ENCODE assay signal across 8 cellular contexts in genomic region chr2:111480633-111481032, GRCh38.
DNase-seq lines count a peak whose midpoint lies in the region; ATAC-seq and TF ChIP-seq lines count a peak whose summit lies in the region.
"Not testable (repeated sequence)": the region's sequence is repeated elsewhere in the genome, so short reads cannot be mapped to it uniquely, and the experiment has no call there.

No MANE protein-coding gene starts in this region.

- TF ChIP-seq CTCF in DND-41 (IDR thresholded peaks at IDR 0.05; ENCODE audit: borderline replicate concordance, extremely low read depth, low read length, poor library complexity, severe bottlenecking) (peak; percentile 7), chondrocyte (IDR thresholded peaks at IDR 0.05) (peak; percentile 55)
- not testable (repeated sequence) for TF ChIP-seq CTCF in neutrophil (IDR thresholded peaks at IDR 0.05); tibial artery (IDR thresholded peaks at IDR 0.05)

- H3K4me1 ChIP-seq in DND-41 (ENCODE audit: insufficient read depth, low read length) (peaks cover 18% of the 10 kb centered on the region), neutrophil (ENCODE audit: control insufficient read depth in 1 of 2, insufficient read depth in 1 of 2, low read depth in 1 of 2, low read length in 1 of 2) (peaks cover 32% of the 10 kb centered on the region in 2 experiments), tibial artery (peaks cover 0 to 15% (median 1%) of the 10 kb centered on the region in 4 donors)

- peak overlapping the region; percentile 40; the same call in 1 of the 2 replicates for H3K27ac ChIP-seq in DND-41 (ENCODE audit: low read length)
- H3K27ac ChIP-seq in KOPT-K1 (ENCODE audit: low read depth, low read length, poor library complexity, severe bottlenecking) = peak overlapping the region; percentile 67
- H3K27ac ChIP-seq in neutrophil = peak overlapping the region; percentile 58
- H3K27ac ChIP-seq in tibial artery = peak overlapping the region; percentile 47 to 54

- not testable (repeated sequence) for H3K4me2 ChIP-seq in DND-41 (ENCODE audit: insufficient read depth, low read length)

- intact Hi-C loops in activated T-helper 2 cell treated with anti-CD3 and anti-CD28 coated beads, Interferon-gamma antibody, Interleukin-2, Interleukin-4, amounts not matched to agents 10 μg/mL and 5 μg/mL and 100 μg/mL, durations not matched to agents 14 hours and 24 hours and 36 hours (cut with micrococcal nuclease) = loop anchor here (5.0 kb wide), 1 partner anchor 222 kb away; no protein-coding TSS in a partner anchor
- intact Hi-C loops in left ventricle myocardium superior (cut with micrococcal nuclease); tibial artery (cut with DNase I; ENCODE audit: low total_unique reads): not testable (repeated sequence)

- H2AFZ ChIP-seq in DND-41 (ENCODE audit: low read depth, low read length) = not testable (repeated sequence)

- peak overlapping the region; percentile 39 for H3K4me3 Mint-ChIP-seq in T-helper 17 cell
- H3K4me3 Mint-ChIP-seq in activated T-helper 2 cell treated with anti-CD3 and anti-CD28 coated beads, Interferon-gamma antibody, Interleukin-2, Interleukin-4, amounts not matched to agents 10 μg/mL and 5 μg/mL and 100 μg/mL, durations not matched to agents 14 hours and 24 hours and 36 hours (ENCODE audit: low read depth) = peak overlapping the region; percentile 78
- H3K4me3 Mint-ChIP-seq in chondrocyte (ENCODE audit: unreplicated experiment) = not testable (repeated sequence)

- H3K36me3 ChIP-seq in DND-41 (ENCODE audit: insufficient read depth, low read length); KOPT-K1 (ENCODE audit: insufficient read depth, low read length); neutrophil; tibial artery: not testable (repeated sequence)

- H3K4me1 Mint-ChIP-seq in T-helper 17 cell = not testable (repeated sequence)
- H3K4me1 Mint-ChIP-seq in activated T-helper 2 cell treated with anti-CD3 and anti-CD28 coated beads, Interferon-gamma antibody, Interleukin-2, Interleukin-4, amounts not matched to agents 10 μg/mL and 5 μg/mL and 100 μg/mL, durations not matched to agents 14 hours and 24 hours and 36 hours (ENCODE audit: low read depth) = peaks cover 30% of the 10 kb centered on the region
- peaks cover 21% of the 10 kb centered on the region for H3K4me1 Mint-ChIP-seq in chondrocyte (ENCODE audit: low read depth)

- H4K20me1 ChIP-seq in DND-41 (ENCODE audit: insufficient read depth, low read length) = not testable (repeated sequence)

- H3K4me3 ChIP-seq in DND-41 (ENCODE audit: low read depth in 1 of 2, low read length in 2 of 2); neutrophil (ENCODE audit: low read depth in 1 of 2, low read length in 1 of 2); tibial artery: not testable (repeated sequence)

- not testable (repeated sequence) for H3K9ac ChIP-seq in DND-41 (ENCODE audit: low read depth, low read length)

- peaks cover 62% of the 10 kb centered on the region for H3K79me2 ChIP-seq in DND-41 (ENCODE audit: insufficient read depth, low read length)

- DNase-seq in DND-41 (peak; percentile 55), left ventricle myocardium superior (peak; percentile 21)
- not testable (repeated sequence) for DNase-seq in T-helper 17 cell; activated T-helper 2 cell treated with anti-CD3 and anti-CD28 coated beads, Interferon-gamma antibody, Interleukin-2, Interleukin-4, amounts not matched to agents 10 μg/mL and 5 μg/mL and 100 μg/mL, durations not matched to agents 14 hours and 24 hours and 36 hours (ENCODE audit: low spot score); chondrocyte (ENCODE audit: low spot score); tibial artery

- not testable (repeated sequence) for H3K9me3 Mint-ChIP-seq in activated T-helper 2 cell treated with anti-CD3 and anti-CD28 coated beads, Interferon-gamma antibody, Interleukin-2, Interleukin-4, amounts not matched to agents 10 μg/mL and 5 μg/mL and 100 μg/mL, durations not matched to agents 14 hours and 24 hours and 36 hours; chondrocyte (ENCODE audit: low read depth)

- H3K27ac Mint-ChIP-seq in T-helper 17 cell = not testable (repeated sequence)
- H3K27ac Mint-ChIP-seq in activated T-helper 2 cell treated with anti-CD3 and anti-CD28 coated beads, Interferon-gamma antibody, Interleukin-2, Interleukin-4, amounts not matched to agents 10 μg/mL and 5 μg/mL and 100 μg/mL, durations not matched to agents 14 hours and 24 hours and 36 hours = peak overlapping the region; percentile 92
- peak overlapping the region; percentile 83 for H3K27ac Mint-ChIP-seq in chondrocyte (ENCODE audit: unreplicated experiment)

- not testable (repeated sequence) for H3K36me3 Mint-ChIP-seq in T-helper 17 cell (ENCODE audit: low read depth); chondrocyte (ENCODE audit: low read depth)
- peaks cover 14% of the 10 kb centered on the region for H3K36me3 Mint-ChIP-seq in activated T-helper 2 cell treated with anti-CD3 and anti-CD28 coated beads, Interferon-gamma antibody, Interleukin-2, Interleukin-4, amounts not matched to agents 10 μg/mL and 5 μg/mL and 100 μg/mL, durations not matched to agents 14 hours and 24 hours and 36 hours (ENCODE audit: low read depth)

- not testable (repeated sequence) for H3K27me3 ChIP-seq in DND-41 (ENCODE audit: insufficient read depth, low read length, poor library complexity); neutrophil; tibial artery

- peak; percentile 75 for ATAC-seq in DND-41 (ENCODE audit: insufficient read depth, low read depth)
- ATAC-seq in T-helper 17 cell = not testable (repeated sequence)
- peak; percentile 46 for ATAC-seq in left ventricle myocardium superior

- not testable (repeated sequence) for H3K9me3 ChIP-seq in DND-41 (ENCODE audit: insufficient read depth, low read length, severe bottlenecking); KOPT-K1 (ENCODE audit: insufficient read depth, low read length, poor library complexity, severe bottlenecking); T-helper 17 cell (ENCODE audit: control insufficient read depth, low read length, poor library complexity, severe bottlenecking); neutrophil; tibial artery

- H3K27me3 Mint-ChIP-seq in T-helper 17 cell; activated T-helper 2 cell treated with anti-CD3 and anti-CD28 coated beads, Interferon-gamma antibody, Interleukin-2, Interleukin-4, amounts not matched to agents 10 μg/mL and 5 μg/mL and 100 μg/mL, durations not matched to agents 14 hours and 24 hours and 36 hours (ENCODE audit: low read depth); chondrocyte (ENCODE audit: low read depth): not testable (repeated sequence)
